14 cellular contexts compared by ENCODE assay signal in genomic region chr7:41701068-41701467, GRCh38. TPM values are rescaled to one million over a fixed set of nuclear protein-coding genes. Genes with fewer than 3 reads are reported as not detected.
DNase-seq lines count a peak whose midpoint lies in the region; ATAC-seq and TF ChIP-seq lines count a peak whose summit lies in the region.
"Had no signal": no experiment of that assay in that cellular context is flagged by ENCODE, and none has a peak within 500 bp of the region (broad histone marks: within the 10 kb centered on the region; RNA-seq: fewer than 3 reads in every experiment).

No MANE protein-coding gene starts in this region.

- H3K4me1 Mint-ChIP-seq in HFFc6 (ENCODE audit: low read depth) (peaks cover 92% of the 10 kb centered on the region), progenitor cell of endocrine pancreas (ENCODE audit: low read depth) (peaks cover 34% of the 10 kb centered on the region)

- no peak for TF ChIP-seq POLR2A in breast epithelium (IDR thresholded peaks at IDR 0.05)

- H3K27me3 ChIP-seq in breast epithelium, result no peaks in the 10 kb centered on the region
- H3K27me3 ChIP-seq in iPS-15b (ENCODE audit: control insufficient read depth, insufficient read depth, low read length), result peaks cover 4% of the 10 kb centered on the region

- H3K9me3 Mint-ChIP-seq in HFFc6, result no peaks in the 10 kb centered on the region
- no peaks in the 10 kb centered on the region for H3K9me3 Mint-ChIP-seq in progenitor cell of endocrine pancreas (ENCODE audit: low read depth)
- H3K9me3 Mint-ChIP-seq: activated CD4-positive, alpha-beta memory T cell treated with anti-CD3 and anti-CD28 coated beads, Interleukin-2, amount 10 ng/mL, durations not matched to agents 7 days and 5 days; CD8-positive, alpha-beta T cell; immature natural killer cell; natural killer cell treated with Interleukin-12 subunit alpha and Interleukin-12 subunit beta and Interleukin-15 and Interleukin-18, amount 100 ng/mL, for 72 hours had no signal

- no peak overlapping the region for H3K9ac ChIP-seq in iPS-15b (ENCODE audit: low read depth, low read length)
- H3K9ac ChIP-seq: KMS-11 had no signal

- H3K27ac ChIP-seq in breast epithelium, result peak overlapping the region; percentile 36 to 64
- H3K27ac ChIP-seq in skin epidermis, result peak overlapping the region in 12 of 21 experiments; percentile 5 to 89 (median 53)
- H3K27ac ChIP-seq: KMS-11 had no signal

- H3K27ac Mint-ChIP-seq in HFFc6, result peak overlapping the region; percentile 94
- H3K27ac Mint-ChIP-seq in progenitor cell of endocrine pancreas, result no peak overlapping the region
- H3K27ac Mint-ChIP-seq: activated CD4-positive, alpha-beta memory T cell treated with anti-CD3 and anti-CD28 coated beads, Interleukin-2, amount 10 ng/mL, durations not matched to agents 7 days and 5 days; CD8-positive, alpha-beta T cell; immature natural killer cell had no signal

- no peaks in the 10 kb centered on the region; the same call in 1 of the 2 replicates for H3K27me3 Mint-ChIP-seq in HFFc6 (ENCODE audit: insufficient read depth)
- H3K27me3 Mint-ChIP-seq in progenitor cell of endocrine pancreas, result peaks cover 75% of the 10 kb centered on the region

- peaks cover 0 to 3% of the 10 kb centered on the region in 2 donors for H3K4me1 ChIP-seq in breast epithelium
- peaks cover 38% of the 10 kb centered on the region for H3K4me1 ChIP-seq in iPS-15b (ENCODE audit: control insufficient read depth, insufficient read depth, low read length)

- no peak for DNase-seq in HFFc6
- no peak for DNase-seq in breast epithelium (ENCODE audit: low spot score in 2 of 2)
- no peak for DNase-seq in stimulated activated CD4-positive, alpha-beta T cell treated with anti-CD3 and anti-CD28 coated beads, Interleukin-15, amount 100 ng/mL, for 24 hours
- DNase-seq in glomerular visceral epithelial cell (ENCODE audit: extremely low spot score), result no peak
- DNase-seq in progenitor cell of endocrine pancreas (ENCODE audit: low spot score, unreplicated experiment), result no peak
- DNase-seq: activated CD4-positive, alpha-beta memory T cell treated with anti-CD3 and anti-CD28 coated beads, Interleukin-2, amount 10 ng/mL, durations not matched to agents 7 days and 5 days; CD8-positive, alpha-beta T cell; immature natural killer cell; T-helper 9 cell had no signal

- H3K36me3 Mint-ChIP-seq in HFFc6 (ENCODE audit: low read depth), result 0 out of 2 replicates have a peak, but pooled peaks cover 6% of the 10 kb centered on the region
- no peaks in the 10 kb centered on the region for H3K36me3 Mint-ChIP-seq in progenitor cell of endocrine pancreas (ENCODE audit: insufficient read depth)
- H3K36me3 Mint-ChIP-seq: CD8-positive, alpha-beta T cell; immature natural killer cell; natural killer cell treated with Interleukin-12 subunit alpha and Interleukin-12 subunit beta and Interleukin-15 and Interleukin-18, amount 100 ng/mL, for 72 hours had no signal

- H3K4me3 ChIP-seq in breast epithelium (peak overlapping the region; percentile 40 to 63 (median 50)), iPS-15b (ENCODE audit: low read depth, low read length) (peak overlapping the region; percentile 76), skin epidermis (peak overlapping the region in 4 of 7 experiments; percentile 10 to 32 (median 25))

- intact Hi-C loops in breast epithelium (cut with DNase I; ENCODE audit: low total_unique reads), result no loop called here

- H3K36me3 ChIP-seq in breast epithelium (no peaks in the 10 kb centered on the region), iPS-15b (ENCODE audit: control insufficient read depth, insufficient read depth, low read length) (no peaks in the 10 kb centered on the region)

- peak overlapping the region; percentile 95 for H3K4me3 Mint-ChIP-seq in HFFc6
- no peak overlapping the region for H3K4me3 Mint-ChIP-seq in progenitor cell of endocrine pancreas (ENCODE audit: low read depth)
- H3K4me3 Mint-ChIP-seq: activated CD4-positive, alpha-beta memory T cell treated with anti-CD3 and anti-CD28 coated beads, Interleukin-2, amount 10 ng/mL, durations not matched to agents 7 days and 5 days; CD8-positive, alpha-beta T cell had no signal

- H3K9me3 ChIP-seq in breast epithelium (no peaks in the 10 kb centered on the region), iPS-15b (ENCODE audit: control insufficient read depth, insufficient read depth, low read length) (no peaks in the 10 kb centered on the region)

- no peak for ATAC-seq in GM19351 (IDR thresholded peaks at IDR 0.05; ENCODE audit: unreplicated experiment)
- ATAC-seq: CD8-positive, alpha-beta T cell; natural killer cell treated with Interleukin-12 subunit alpha and Interleukin-12 subunit beta and Interleukin-15 and Interleukin-18, amount 100 ng/mL, for 72 hours had no signal

- TF ChIP-seq CTCF in HFFc6 (IDR thresholded peaks at IDR 0.05) (no peak), breast epithelium (IDR thresholded peaks at IDR 0.05) (no peak), progenitor cell of endocrine pancreas (IDR thresholded peaks at IDR 0.05; ENCODE audit: unreplicated experiment) (no peak)

RNA-seq across cellular contexts. Expression of gene INHBA, which starts 1.8 kb away (rescaled TPM):
- total RNA-seq in HFFc6 (2021; fragmentation: NEBNext Ultra II Directional; extraction: Animal tissue kit (Norgen Biotek cat#: 25700)), result 10 to 100 TPM; 18.1 to 29.9 (median 20.2) TPM
- 1 to 10 TPM in 1 of 3 donors, under 1 TPM in 2; 0.59 to 2.0 (median 0.64) TPM for total RNA-seq in breast epithelium
- 0.31 and 0.34 TPM in 2 replicates for total RNA-seq in progenitor cell of endocrine pancreas
- total RNA-seq: activated CD4-positive, alpha-beta memory T cell treated with anti-CD3 and anti-CD28 coated beads, Interleukin-2, amount 10 ng/mL, durations not matched to agents 7 days and 5 days; CD8-positive, alpha-beta T cell had no signal

Comparison
In these comparisons a context has a peak if more than half of its experiments do, and no peak if none do; other contexts are left out.
1. H3K4me3 ChIP-seq: peak in every context shown above with its lines; median percentile 76 in iPS-15b; 50 in breast epithelium; 25 in skin epidermis.
2. RNA of gene INHBA, which starts 1.8 kb away (total RNA-seq): 18.1 to 29.9 TPM in HFFc6; 0.59 to 2.0 TPM in breast epithelium and 0.31 to 0.34 TPM in progenitor cell of endocrine pancreas; every median in the first group is over 4 times any median in the second.